11 cellular contexts compared by ENCODE assay signal in the genomic region with DNA sequence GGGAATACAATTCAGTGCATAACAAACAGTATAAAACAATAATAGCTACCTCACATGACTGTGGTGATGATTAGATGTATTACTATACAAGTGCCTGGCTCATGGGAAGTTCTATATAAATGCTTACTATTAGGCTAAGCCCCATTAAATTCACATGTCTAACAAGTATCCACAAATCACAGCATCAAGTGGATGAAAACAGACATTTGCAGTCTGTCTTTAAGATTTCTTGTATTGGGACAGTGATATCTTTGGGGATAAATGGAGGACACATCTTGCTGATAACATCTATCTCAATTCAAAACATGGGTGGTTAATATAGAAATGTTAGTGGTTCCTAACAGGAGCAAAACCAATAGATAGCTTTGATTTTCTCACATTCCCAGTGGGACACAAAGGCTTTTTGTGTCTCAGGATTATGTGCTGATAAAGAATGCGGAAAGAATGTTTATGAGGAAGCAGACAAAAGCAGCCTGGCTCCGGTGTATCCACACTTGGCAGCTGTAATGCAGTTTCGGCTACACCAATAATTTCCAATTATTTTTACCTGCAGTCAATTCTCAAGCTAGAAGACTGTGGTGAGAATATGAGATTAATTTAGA. TPM values are rescaled to one million over a fixed set of nuclear protein-coding genes. Genes with fewer than 3 reads are reported as not detected.
DNase-seq lines count a peak whose midpoint lies in the region; TF ChIP-seq lines count a peak whose summit lies in the region.
"Had no signal": no experiment of that assay in that cellular context is flagged by ENCODE, and none has a peak within 500 bp of the region (broad histone marks: within the 10 kb centered on the region; RNA-seq: fewer than 3 reads in every experiment).

No MANE protein-coding gene starts in this region.

- TF ChIP-seq EP300 in esophagus muscularis mucosa (IDR thresholded peaks at IDR 0.05) = no peak

- no peak for DNase-seq in AG10803 (ENCODE audit: low read depth)
- no peak for DNase-seq in Peyer's patch
- DNase-seq in esophagus muscularis mucosa (ENCODE audit: extremely low spot score) = no peak
- DNase-seq in NCI-H524 (lab: John Stamatoyannopoulos, UW) = no peak
- no peak for DNase-seq in GM10248 (ENCODE audit: extremely low spot score)
- no peak for DNase-seq in NCI-H82 (lab: John Stamatoyannopoulos, UW)
- DNase-seq in NCI-H187 (lab: John Stamatoyannopoulos, UW) = no peak
- DNase-seq: DND-41, GM23248, NCI-H345 had no signal

- H3K36me3 ChIP-seq in Peyer's patch = no peaks in the 10 kb centered on the region
- no peaks in the 10 kb centered on the region for H3K36me3 ChIP-seq in esophagus muscularis mucosa

- WGBS in esophagus muscularis mucosa = 26% methylated on average over 3 of the region's 3 CpGs

- H3K4me3 ChIP-seq in AG10803 (ENCODE audit: low read length) (peak overlapping the region; percentile 26), Peyer's patch (peak overlapping the region in 2 of 4 donors; percentile 40 to 44), esophagus muscularis mucosa (peak overlapping the region; percentile 44 to 54 (median 51))
- H3K4me3 ChIP-seq: GM23248 had no signal

- intact Hi-C loops in esophagus muscularis mucosa (cut with DNase I) = no loop called here

- peaks cover 10% of the 10 kb centered on the region for H3K36me3 Mint-ChIP-seq in nephron (ENCODE audit: low read depth)

- H3K9me3 Mint-ChIP-seq in nephron = no peaks in the 10 kb centered on the region

- H3K27me3 ChIP-seq in Peyer's patch (no peaks in the 10 kb centered on the region), esophagus muscularis mucosa (no peaks in the 10 kb centered on the region)

- no peak for TF ChIP-seq POLR2A in Peyer's patch (IDR thresholded peaks at IDR 0.05)
- TF ChIP-seq POLR2A in esophagus muscularis mucosa (IDR thresholded peaks at IDR 0.05; ENCODE audit: low read depth) = no peak

- H3K27ac ChIP-seq in Peyer's patch = peak overlapping the region; percentile 13 to 76 (median 54)
- H3K27ac ChIP-seq in esophagus muscularis mucosa (replicated peaks in 1 of 4) = peak overlapping the region; percentile 67 to 80 (median 72)
- H3K27ac ChIP-seq: GM23248 had no signal

- POLR2A ChIA-PET in GM10248 (lab: Yijun Ruan, JAX) = no interaction called here

- peak overlapping the region in 2 of 3 experiments; percentile 67 to 72 for H3K4me3 Mint-ChIP-seq in nephron

- H3K4me1 Mint-ChIP-seq in nephron = peaks cover 23% of the 10 kb centered on the region

- H3K9me3 ChIP-seq in Peyer's patch (no peaks in the 10 kb centered on the region), esophagus muscularis mucosa (no peaks in the 10 kb centered on the region)

- H3K27me3 Mint-ChIP-seq in nephron (ENCODE audit: low read depth) = no peaks in the 10 kb centered on the region

- peak overlapping the region in 2 of 3 experiments; percentile 64 to 66 for H3K27ac Mint-ChIP-seq in nephron

- TF ChIP-seq CTCF in AG10803 (conservative IDR thresholded peaks at IDR 0.05; ENCODE audit: low read length) (no peak), Peyer's patch (IDR thresholded peaks at IDR 0.05) (no peak), esophagus muscularis mucosa (IDR thresholded peaks at IDR 0.05) (no peak), nephron (IDR thresholded peaks at IDR 0.05; ENCODE audit: unreplicated experiment in 3 of 3) (no peak), GM10248 (IDR thresholded peaks at IDR 0.05; ENCODE audit: control extremely low read depth, extremely low read depth, low read depth, missing control alignments) (no peak)

- CTCF ChIA-PET in GM10248 (lab: Yijun Ruan, JAX) = interaction anchor here (0.9 to 1.0 kb wide), 2 partner anchors 21 to 29 kb away, joined by 3 read pairs; a partner anchor contains a TSS

- peaks cover 0 to 22% (median 0%) of the 10 kb centered on the region in 4 donors for H3K4me1 ChIP-seq in Peyer's patch
- H3K4me1 ChIP-seq in esophagus muscularis mucosa = peaks cover 34 to 50% (median 37%) of the 10 kb centered on the region in 4 donors

RNA-seq across cellular contexts. Expression of a gene that starts 29.3 kb away (rescaled TPM):
- total RNA-seq in Peyer's patch = 100 to 1,000 TPM; 109 to 192 (median 153) TPM
- total RNA-seq in esophagus muscularis mucosa = 10 to 100 TPM; 36.8 to 53.1 (median 43.8) TPM
